In the genomic region with DNA sequence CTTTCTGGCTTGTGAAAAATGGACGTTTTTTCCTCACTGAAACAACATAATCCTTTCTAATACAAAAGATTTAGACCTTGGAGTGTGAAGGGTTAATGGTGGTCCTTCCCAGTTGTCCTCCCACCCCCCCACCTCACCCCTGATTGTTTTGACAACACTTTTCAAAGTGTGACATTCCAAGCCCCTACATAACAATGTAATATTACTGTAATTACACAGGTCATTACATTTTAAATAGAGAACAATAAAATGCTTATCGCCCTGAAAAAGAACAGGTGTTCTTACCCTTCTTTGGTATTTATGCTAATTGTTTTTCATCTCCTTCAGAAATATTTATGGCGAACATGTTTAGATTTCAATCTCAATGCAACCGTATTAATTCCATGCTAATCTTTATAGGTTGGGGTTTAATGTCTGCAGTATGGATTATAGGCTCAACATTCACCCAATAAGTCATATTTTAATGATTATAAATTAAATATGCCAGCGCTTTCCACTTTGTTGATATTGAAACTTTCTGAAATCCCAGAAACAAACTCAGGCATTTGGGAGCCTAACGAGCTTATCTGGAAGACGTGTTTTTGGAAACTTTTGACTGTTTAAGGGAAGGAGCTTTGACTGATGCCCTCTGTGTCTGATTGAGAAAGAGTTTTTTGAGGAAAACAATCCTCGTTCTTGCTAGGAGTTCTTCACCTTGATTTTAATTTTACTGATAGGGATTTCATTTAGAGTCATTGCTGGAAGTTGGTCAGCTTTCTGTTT, we compare ENCODE assay signal across 9 cellular contexts. TPM values are rescaled to one million over a fixed set of nuclear protein-coding genes. Genes with fewer than 3 reads are reported as not detected.
DNase-seq lines count a peak whose midpoint lies in the region; ATAC-seq lines count a peak whose summit lies in the region.
"Had no signal": no experiment of that assay in that cellular context is flagged by ENCODE, and none has a peak within 500 bp of the region (broad histone marks: within the 10 kb centered on the region; RNA-seq: fewer than 3 reads in every experiment).

No MANE protein-coding gene starts in this region.

- H3K9me3 ChIP-seq in iPS-20b (ENCODE audit: insufficient read depth, low read depth, low read length): no peaks in the 10 kb centered on the region

- H3K36me3 Mint-ChIP-seq in activated T-cell treated with anti-CD3 and anti-CD28 coated beads, Interleukin-2, amount 50 U/mL, for 24 hours (ENCODE audit: low read depth): no peaks in the 10 kb centered on the region

- no peaks in the 10 kb centered on the region for H3K36me3 ChIP-seq in H7 (replicated peaks; ENCODE audit: control insufficient read depth, insufficient read depth, low read length)
- peaks cover 16% of the 10 kb centered on the region; the same call in 1 of the 2 replicates for H3K36me3 ChIP-seq in iPS-20b (ENCODE audit: insufficient read depth, low read depth, low read length)

- H3K4me3 ChIP-seq in H7 (ENCODE audit: insufficient read depth, low read depth, low read length) (peak overlapping the region; percentile 6; the same call in 1 of the 2 replicates), iPS-20b (ENCODE audit: low read length) (peak overlapping the region; percentile 83), skeletal muscle cell (ENCODE audit: low read depth, low read length) (peak overlapping the region; percentile 61)

- H3K4me1 Mint-ChIP-seq in activated T-cell treated with anti-CD3 and anti-CD28 coated beads, Interleukin-2, amount 50 U/mL, for 24 hours (ENCODE audit: low read depth): peaks cover 31% of the 10 kb centered on the region

- H3K9ac ChIP-seq in iPS-20b (ENCODE audit: low read depth, low read length): peak overlapping the region; percentile 98

- no peak for ATAC-seq in HG02798 (IDR thresholded peaks at IDR 0.05; ENCODE audit: poor library complexity, unreplicated experiment)
- ATAC-seq: activated T-cell treated with anti-CD3 and anti-CD28 coated beads, Interleukin-2, amount 50 U/mL, for 4 hours had no signal

- no peaks in the 10 kb centered on the region for H3K9me3 Mint-ChIP-seq in activated T-cell treated with anti-CD3 and anti-CD28 coated beads, Interleukin-2, amount 50 U/mL, for 24 hours
- H3K9me3 Mint-ChIP-seq: activated T-cell treated with anti-CD3 and anti-CD28 coated beads, Interleukin-2, amount 50 U/mL, for 4 hours had no signal

- H3K4me3 Mint-ChIP-seq in activated T-cell treated with anti-CD3 and anti-CD28 coated beads, Interleukin-2, amount 50 U/mL, for 24 hours: no peak overlapping the region
- H3K4me3 Mint-ChIP-seq: activated T-cell treated with anti-CD3 and anti-CD28 coated beads, Interleukin-2, amount 50 U/mL, for 4 hours had no signal

- no peaks in the 10 kb centered on the region for H3K27me3 ChIP-seq in H7 (ENCODE audit: control insufficient read depth, insufficient read depth, low read length)
- H3K27me3 ChIP-seq in iPS-20b (ENCODE audit: insufficient read depth, low read length): no peaks in the 10 kb centered on the region

- no peak overlapping the region for H3K27ac Mint-ChIP-seq in activated T-cell treated with anti-CD3 and anti-CD28 coated beads, Interleukin-2, amount 50 U/mL, for 24 hours

- H3K27me3 Mint-ChIP-seq in activated T-cell treated with anti-CD3 and anti-CD28 coated beads, Interleukin-2, amount 50 U/mL, for 24 hours: peaks cover 81% of the 10 kb centered on the region

- DNase-seq in H7: peak; percentile 51
- DNase-seq in astrocyte of the hippocampus (ENCODE audit: low read depth, low spot score): peak; percentile 56
- DNase-seq in skeletal muscle cell (ENCODE audit: low read depth): no peak
- no peak for DNase-seq in anterior cingulate cortex (lab: John Stamatoyannopoulos, UW)
- DNase-seq in activated T-cell treated with anti-CD3 and anti-CD28 coated beads, Interleukin-2, amount 50 U/mL, for 24 hours: no peak
- no peak for DNase-seq in Ammon's horn (ENCODE audit: low spot score)
- DNase-seq: activated T-cell treated with anti-CD3 and anti-CD28 coated beads, Interleukin-2, amount 50 U/mL, for 4 hours had no signal

- peak overlapping the region; percentile 82 for H3K27ac ChIP-seq in iPS-20b (ENCODE audit: low read length)

- peaks cover 60% of the 10 kb centered on the region for H3K4me1 ChIP-seq in iPS-20b (ENCODE audit: insufficient read depth, low read length)

RNA-seq across cellular contexts. Expression of a gene that starts 5.1 kb away (rescaled TPM):
- 10.1 and 12.0 TPM in 2 replicates for total RNA-seq in H7 (2014; rRNA removed; shearing (Covaris generic))

Comparison
In these comparisons a context has a peak if more than half of its experiments do, and no peak if none do; other contexts are left out.
1. DNase-seq: peak in H7 (single experiment) and astrocyte of the hippocampus (single experiment); none in skeletal muscle cell (single experiment), anterior cingulate cortex (0 of 58), activated T-cell treated with anti-CD3 and anti-CD28 coated beads, Interleukin-2, amount 50 U/mL, for 24 hours (single experiment) and Ammon's horn (single experiment).
2. H3K4me3 ChIP-seq: peak in every context shown above with its lines; median percentile 83 in iPS-20b; 61 in skeletal muscle cell; 6 in H7.